11 cellular contexts compared by ENCODE assay signal in genomic region chr5:177469061-177469628, GRCh38. TPM values are rescaled to one million over a fixed set of nuclear protein-coding genes. Genes with fewer than 3 reads are reported as not detected.
A peak's percentile ranks its signal among the peaks of the same experiment; 100 is the strongest.
DNase-seq lines count a peak whose midpoint lies in the region; ATAC-seq, FAIRE-seq and TF ChIP-seq lines count a peak whose summit lies in the region.
"Had no signal": no experiment of that assay in that cellular context is flagged by ENCODE, and none has a peak within 500 bp of the region (broad histone marks: within the 10 kb centered on the region; RNA-seq: fewer than 3 reads in every experiment).

No MANE protein-coding gene starts in this region.

- H4K20me1 ChIP-seq in Karpas-422 (ENCODE audit: insufficient read depth, low read depth, low read length), result no peaks in the 10 kb centered on the region; the same call in 1 of the 2 replicates

- TF ChIP-seq CTCF in WTC11 (IDR thresholded peaks at IDR 0.05), result no peak

- H2AFZ ChIP-seq in Karpas-422 (ENCODE audit: low read length), result no peak overlapping the region

- no peak overlapping the region for H3K27ac ChIP-seq in Karpas-422 (ENCODE audit: low read length)

- H3K36me3 Mint-ChIP-seq in WTC11, result peaks cover 47% of the 10 kb centered on the region

- no peak overlapping the region for H3K9ac ChIP-seq in Karpas-422 (ENCODE audit: low read length)

- peaks cover 15% of the 10 kb centered on the region for H3K36me3 ChIP-seq in Karpas-422 (ENCODE audit: insufficient read depth, low read length)

- H3K4me1 ChIP-seq in Karpas-422 (ENCODE audit: low read length), result peaks cover 14% of the 10 kb centered on the region

- FAIRE-seq in frontal cortex (lab: Jason Lieb, UNC), result no peak

- POLR2A ChIA-PET in WTC11 (lab: Charles Lee), result interaction anchor here (0.9 to 6.0 kb wide), 6 partner anchors 9 to 27 kb away, joined by 3 to 53 read pairs (median 4); partner anchors contain the start of gene PDLIM7

- peak; percentile 25 for ATAC-seq in WTC11
- ATAC-seq in HG02981 (IDR thresholded peaks at IDR 0.05; ENCODE audit: unreplicated experiment), result no peak
- ATAC-seq in HG03521 (IDR thresholded peaks at IDR 0.05; ENCODE audit: unreplicated experiment), result no peak

- CTCF ChIA-PET in WTC11 (lab: Charles Lee), result interaction anchor here (1.0 to 16.7 kb wide), 8 partner anchors 12 to 99 kb away, joined by 3 to 230 read pairs (median 6); partner anchors contain the start of gene PDLIM7

- H3K4me2 ChIP-seq in Karpas-422 (ENCODE audit: low read depth, low read length, poor library complexity, severe bottlenecking), result no peak overlapping the region

- no peaks in the 10 kb centered on the region for H3K27me3 ChIP-seq in Karpas-422 (ENCODE audit: low read length)

- DNase-seq in GM03348 (ENCODE audit: low spot score), result peak; percentile 51
- peak; percentile 66 for DNase-seq in WTC11 (ENCODE audit: low spot score)
- DNase-seq in frontal cortex (ENCODE audit: low spot score in 2 of 2), result peak; percentile 65 to 80
- DNase-seq in putamen (ENCODE audit: low spot score), result peak; percentile 64
- no peak for DNase-seq in Karpas-422
- no peak for DNase-seq in dedifferentiated amniotic fluid mesenchymal stem cell (ENCODE audit: extremely low spot score)
- DNase-seq: activated CD4-positive, alpha-beta T cell treated with anti-CD3 and anti-CD28 coated beads, Interleukin-2, amount 50 U/mL, for 1 hour; hippocampal formation had no signal

- H3K9me2 ChIP-seq in Karpas-422 (replicated peaks; ENCODE audit: insufficient read depth, low read length), result no peaks in the 10 kb centered on the region

- no peak overlapping the region for H3K27ac Mint-ChIP-seq in WTC11

- H3K79me2 ChIP-seq in Karpas-422 (ENCODE audit: low read length), result peaks cover 23% of the 10 kb centered on the region

- no peaks in the 10 kb centered on the region for H3K27me3 Mint-ChIP-seq in WTC11 (ENCODE audit: low read depth)

- H3K4me3 ChIP-seq in Karpas-422 (ENCODE audit: low read length), result no peak overlapping the region

- H3K9me3 ChIP-seq in Karpas-422 (ENCODE audit: low read length), result no peaks in the 10 kb centered on the region

- H3K9me3 Mint-ChIP-seq in WTC11, result peaks cover 10% of the 10 kb centered on the region

- H3K4me1 Mint-ChIP-seq in WTC11, result peaks cover 30% of the 10 kb centered on the region

- H3K4me3 Mint-ChIP-seq in WTC11, result no peak overlapping the region

TF ChIP-seq in WTC11, 78 proteins besides CTCF, POLR2A, EP300 and RAD21:
- no peak for TF ChIP-seq MXD4 (CRISPR knock-in tag; IDR thresholded peaks at IDR 0.05; ENCODE audit: borderline replicate concordance)
- TF ChIP-seq ZNF281 (CRISPR knock-in tag; IDR thresholded peaks at IDR 0.05), result no peak
- no peak for TF ChIP-seq CDX4 (CRISPR knock-in tag; IDR thresholded peaks at IDR 0.05; ENCODE audit: borderline replicate concordance)
- TF ChIP-seq E2F1 (CRISPR knock-in tag; IDR thresholded peaks at IDR 0.05), result no peak
- peak; percentile 36; the same call in 1 of the 2 replicates for TF ChIP-seq USF1 (CRISPR knock-in tag; IDR thresholded peaks at IDR 0.05)
- TF ChIP-seq ZBTB21 (CRISPR knock-in tag; IDR thresholded peaks at IDR 0.05; ENCODE audit: borderline replicate concordance), result no peak
- TF ChIP-seq ZNF317 (CRISPR knock-in tag; IDR thresholded peaks at IDR 0.05; ENCODE audit: borderline replicate concordance, low read depth), result no peak
- peak; percentile 54; the same call in 1 of the 2 replicates for TF ChIP-seq ZNF263 (CRISPR knock-in tag; IDR thresholded peaks at IDR 0.05; ENCODE audit: low read depth)
- TF ChIP-seq AR (CRISPR knock-in tag; IDR thresholded peaks at IDR 0.05), result 0 out of 2 replicates have a peak, but pooled peaks have one; percentile 53

RNA-seq across cellular contexts. Expression of gene DBN1, which starts 4.3 kb away (rescaled TPM):
- total RNA-seq in WTC11 (2021), result 267 to 288 TPM (median 269 TPM) in 3 replicates
- total RNA-seq in frontal cortex, result 187 TPM
- total RNA-seq in Karpas-422 (2014; rRNA removed; shearing (Covaris generic); ENCODE audit: low replicate concordance), result 29.1 and 72.7 TPM in 2 replicates

RNA-seq across cellular contexts. Expression of gene PRR7, which starts 22.5 kb away (rescaled TPM):
- total RNA-seq in WTC11 (2021) (13.1 to 14.7 TPM (median 14.6 TPM) in 3 replicates), frontal cortex (12.2 TPM)
- 26.8 and 59.4 TPM in 2 replicates for total RNA-seq in Karpas-422 (2014; rRNA removed; shearing (Covaris generic); ENCODE audit: low replicate concordance)

RNA-seq across cellular contexts. Expression of gene PDLIM7, which starts 28.3 kb away (rescaled TPM):
- total RNA-seq in WTC11 (2021) (124 to 142 TPM (median 139 TPM) in 3 replicates), frontal cortex (6.5 TPM)
- 53.6 and 138 TPM in 2 replicates for total RNA-seq in Karpas-422 (2014; rRNA removed; shearing (Covaris generic); ENCODE audit: low replicate concordance)

RNA-seq across cellular contexts. Expression of gene DOK3, which starts 40.5 kb away (rescaled TPM):
- total RNA-seq in WTC11 (2021), result 9.0 to 9.9 TPM (median 9.0 TPM) in 3 replicates
- 3.3 TPM for total RNA-seq in frontal cortex
- total RNA-seq in Karpas-422 (2014; rRNA removed; shearing (Covaris generic); ENCODE audit: low replicate concordance), result 138 and 188 TPM in 2 replicates
- total RNA-seq: RPMI7951 had no signal

RNA-seq across cellular contexts. Expression of gene GRK6, which starts 42.7 kb away (rescaled TPM):
- total RNA-seq in WTC11 (2021), result 60.7 to 69.2 TPM (median 61.7 TPM) in 3 replicates
- total RNA-seq in frontal cortex, result 25.7 TPM
- total RNA-seq in Karpas-422 (2014; rRNA removed; shearing (Covaris generic); ENCODE audit: low replicate concordance), result 45.5 and 79.1 TPM in 2 replicates

Comparison
In these comparisons a context has a peak if more than half of its experiments do, and no peak if none do; other contexts are left out.
1. DNase-seq: peak in GM03348 (single experiment), WTC11 (single experiment), frontal cortex (2 of 2) and putamen (single experiment); none in Karpas-422 (single experiment) and dedifferentiated amniotic fluid mesenchymal stem cell (single experiment).